Comparison of ENCODE assay signal across 11 cellular contexts in the genomic region with DNA sequence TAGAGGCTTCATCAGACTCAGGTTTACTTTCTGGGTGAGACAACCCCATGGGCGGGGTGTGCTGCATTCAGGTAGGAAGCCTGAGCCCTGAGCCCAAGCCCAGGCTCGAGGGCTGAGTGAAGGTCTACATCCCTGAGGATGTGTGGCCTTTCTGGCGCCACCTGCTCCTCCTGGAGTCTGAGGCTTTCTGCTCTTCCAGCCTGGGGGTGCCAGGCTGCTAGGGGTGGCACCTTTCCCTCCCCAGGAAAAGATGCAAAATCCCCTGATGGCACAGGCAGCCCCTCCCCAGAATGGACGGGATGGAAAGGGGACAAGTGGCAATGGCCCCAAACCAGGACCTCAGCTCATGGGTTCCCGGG. TPM values are rescaled to one million over a fixed set of nuclear protein-coding genes. Genes with fewer than 3 reads are reported as not detected.
DNase-seq lines count a peak whose midpoint lies in the region; ATAC-seq, FAIRE-seq and TF ChIP-seq lines count a peak whose summit lies in the region.
"Had no signal": no experiment of that assay in that cellular context is flagged by ENCODE, and none has a peak within 500 bp of the region (broad histone marks: within the 10 kb centered on the region; RNA-seq: fewer than 3 reads in every experiment).

No MANE protein-coding gene starts in this region.

- peak; percentile 28 to 31; a peak in 3 of 6 replicates for ATAC-seq in A549
- ATAC-seq in activated T-helper 17 cell treated with anti-CD3 and anti-CD28 coated beads, Interleukin-2, amount 50 U/mL, for 72 hours (replicated peaks): no peak
- no peak for ATAC-seq in GM18870 (IDR thresholded peaks at IDR 0.05; ENCODE audit: unreplicated experiment)
- no peak for ATAC-seq in HG02571 (IDR thresholded peaks at IDR 0.05; ENCODE audit: unreplicated experiment)

- no peak overlapping the region for H3K9ac ChIP-seq in H9 (ENCODE audit: extremely low read depth, insufficient read length, low read length)
- peak overlapping the region; percentile 74 for H3K9ac ChIP-seq in mesenchymal stem cell (ENCODE audit: low read length)

- no peak overlapping the region for H3T11ph ChIP-seq in H9 (ENCODE audit: low read length)

- no peaks in the 10 kb centered on the region for H3K9me3 ChIP-seq in A549
- H3K9me3 ChIP-seq in H9 (ENCODE audit: control insufficient read depth, low read depth, low read length): no peaks in the 10 kb centered on the region
- H3K9me3 ChIP-seq in mesenchymal stem cell (ENCODE audit: control insufficient read depth, low read length): no peaks in the 10 kb centered on the region
- H3K9me3 ChIP-seq in tibial artery: no peaks in the 10 kb centered on the region
- H3K9me3 ChIP-seq: upper lobe of left lung had no signal

- no peaks in the 10 kb centered on the region for H3K79me1 ChIP-seq in H9 (ENCODE audit: insufficient read depth, low read depth, low read length, poor library complexity, severe bottlenecking)
- peaks cover 6% of the 10 kb centered on the region for H3K79me1 ChIP-seq in mesenchymal stem cell (replicated peaks; ENCODE audit: low read length, poor library complexity, severe bottlenecking)

- H3K56ac ChIP-seq in H9 (ENCODE audit: insufficient read length, low read depth, low read length): no peak overlapping the region

- H3K27ac Mint-ChIP-seq in H9: peak overlapping the region in 1 of 3 experiments; percentile 91; a peak in 1 of 7 replicates
- H3K27ac Mint-ChIP-seq in activated T-helper 17 cell treated with anti-CD3 and anti-CD28 coated beads, Interleukin-2, amount 50 U/mL, for 72 hours: no peak overlapping the region

- 63% methylated on average over 3 of the region's 5 CpGs for WGBS in A549 (ENCODE audit: missing lambda C conversion rate)
- no CpG with 5 or more reads among the region's 5 CpGs for WGBS in H9 (ENCODE audit: extremely low coverage, insufficient read length, low lambda C conversion rate)
- 65% methylated on average over 5 of the region's 5 CpGs for WGBS in mesenchymal stem cell

- no peak overlapping the region for H2BK15ac ChIP-seq in H9 (ENCODE audit: low read depth, low read length)
- H2BK15ac ChIP-seq in mesenchymal stem cell (ENCODE audit: low read depth, poor library complexity, severe bottlenecking): peak overlapping the region; percentile 3

- H3K14ac ChIP-seq in H9 (ENCODE audit: insufficient read depth, low read length): no peak overlapping the region; the same call in 1 of the 2 replicates
- no peak overlapping the region for H3K14ac ChIP-seq in mesenchymal stem cell (ENCODE audit: low read length in 2 of 2)

- no peak overlapping the region for H2AFZ ChIP-seq in H9 (ENCODE audit: low read length)
- peak overlapping the region; percentile 6 for H2AFZ ChIP-seq in mesenchymal stem cell (ENCODE audit: low read depth, low read length)

- POLR2A ChIA-PET in A549 (lab: Yijun Ruan, JAX): interaction anchor here (0.7 to 1.7 kb wide), 2 partner anchors 23 to 245 kb away, joined by 3 to 11 read pairs; no protein-coding TSS in a partner anchor

- H4K91ac ChIP-seq in H9 (ENCODE audit: insufficient read length, low read depth, low read length) (no peak overlapping the region), mesenchymal stem cell (ENCODE audit: low read length) (peak overlapping the region; percentile 62)

- no peak overlapping the region for H2BK20ac ChIP-seq in H9 (ENCODE audit: low read depth, low read length, poor library complexity, severe bottlenecking)

- peaks cover 10 to 15% of the 10 kb centered on the region in 2 experiments for H3K4me1 Mint-ChIP-seq in H9
- no peaks in the 10 kb centered on the region for H3K4me1 Mint-ChIP-seq in activated T-helper 17 cell treated with anti-CD3 and anti-CD28 coated beads, Interleukin-2, amount 50 U/mL, for 72 hours

- CTCF ChIA-PET in A549 (lab: Yijun Ruan, JAX): interaction anchor here (0.6 to 4.5 kb wide), 66 partner anchors 9 to 1318 kb away, joined by 3 to 65 read pairs (median 6); partner anchors contain the start of genes PLPP7, POMT1 and RAPGEF1

- intact Hi-C loops in tibial artery (cut with DNase I; ENCODE audit: low total_unique reads): loop anchor here (10.0 kb wide), 1 partner anchor 395 kb away; the partner anchor contains the start of gene RAPGEF1

- H3K4me3 ChIP-seq in A549 (0 out of 3 replicates have a peak overlapping the region, but pooled peaks have one; percentile 20), mesenchymal stem cell (ENCODE audit: insufficient read depth in 1 of 2, low read depth in 1 of 2, low read length in 2 of 2) (peak overlapping the region; percentile 36 to 73), tibial artery (peak overlapping the region in 1 of 2 donors; percentile 28)

- H3K23ac ChIP-seq in H9 (ENCODE audit: insufficient read length, low read depth, low read length) (no peak overlapping the region), mesenchymal stem cell (ENCODE audit: low read length in 2 of 2) (no peak overlapping the region)

- H3K4me2 ChIP-seq in A549: peak overlapping the region; percentile 75
- H3K4me2 ChIP-seq in H9 (ENCODE audit: insufficient read depth, insufficient read length, low read length): peak overlapping the region; percentile 31
- peak overlapping the region; percentile 69 for H3K4me2 ChIP-seq in mesenchymal stem cell (ENCODE audit: low read length, poor library complexity, severe bottlenecking)

- H3K9me3 Mint-ChIP-seq in H9: no peaks in the 10 kb centered on the region; a peak in 2 of 5 replicates
- H3K9me3 Mint-ChIP-seq in activated T-helper 17 cell treated with anti-CD3 and anti-CD28 coated beads, Interleukin-2, amount 50 U/mL, for 72 hours: no peaks in the 10 kb centered on the region

- H3K18ac ChIP-seq in H9 (ENCODE audit: insufficient read length, low read depth, low read length) (no peak overlapping the region), mesenchymal stem cell (ENCODE audit: low read depth in 1 of 2, low read length in 2 of 2) (no peak overlapping the region)

- TF ChIP-seq EP300 in A549 (IDR thresholded peaks at IDR 0.05): no peak

- H3K4me1 ChIP-seq in A549: 0 out of 3 replicates have a peak, but pooled peaks cover 3% of the 10 kb centered on the region
- H3K4me1 ChIP-seq in H9 (ENCODE audit: insufficient read depth, low read length): no peaks in the 10 kb centered on the region
- peaks cover 14% of the 10 kb centered on the region for H3K4me1 ChIP-seq in mesenchymal stem cell (ENCODE audit: control insufficient read depth, insufficient read depth, low read depth, low read length)
- H3K4me1 ChIP-seq in tibial artery: peaks cover 0 to 11% (median 9%) of the 10 kb centered on the region in 4 donors

- H2AK5ac ChIP-seq in H9 (ENCODE audit: insufficient read length, low read length): no peak overlapping the region
- H2AK5ac ChIP-seq in mesenchymal stem cell (ENCODE audit: low read length, severe bottlenecking): no peak overlapping the region

- no peak for TF ChIP-seq POLR2A in A549 (IDR thresholded peaks at IDR 0.05; ENCODE audit: low read length)

- no peaks in the 10 kb centered on the region for H3K79me2 ChIP-seq in H9 (ENCODE audit: insufficient read depth, low read length)

- TF ChIP-seq CTCF in A549 (IDR thresholded peaks at IDR 0.05) (no peak), H9 (conservative IDR thresholded peaks at IDR 0.05) (no peak), tibial artery (IDR thresholded peaks at IDR 0.05) (no peak)

- H3K36me3 ChIP-seq in mesenchymal stem cell (ENCODE audit: control insufficient read depth in 1 of 2, insufficient read depth in 2 of 2, low read depth in 1 of 2, low read length in 2 of 2) (no peaks in the 10 kb centered on the region), tibial artery (no peaks in the 10 kb centered on the region)
- H3K36me3 ChIP-seq: upper lobe of left lung had no signal

- H4K8ac ChIP-seq in H9 (replicated peaks; ENCODE audit: insufficient read length, low read depth, low read length) (no peak overlapping the region), mesenchymal stem cell (ENCODE audit: low read length) (peak overlapping the region; percentile 90)

- H3K4me3 Mint-ChIP-seq in H9: peak overlapping the region; percentile 61 to 85
- H3K4me3 Mint-ChIP-seq in activated T-helper 17 cell treated with anti-CD3 and anti-CD28 coated beads, Interleukin-2, amount 50 U/mL, for 72 hours: peak overlapping the region; percentile 44

- H3K36me3 Mint-ChIP-seq in H9 (ENCODE audit: insufficient read depth in 1 of 3, low read depth in 3 of 3): peaks cover 0 to 3% (median 0%) of the 10 kb centered on the region in 3 experiments; a peak in 1 of 7 replicates
- H3K36me3 Mint-ChIP-seq in activated T-helper 17 cell treated with anti-CD3 and anti-CD28 coated beads, Interleukin-2, amount 50 U/mL, for 72 hours (ENCODE audit: low read depth): no peaks in the 10 kb centered on the region
- H3K36me3 Mint-ChIP-seq: activated naive CD8-positive, alpha-beta T cell treated with anti-CD3 and anti-CD28 coated beads, Interleukin-2, amount 10 ng/mL, durations not matched to agents 7 days and 5 days had no signal

- TF ChIP-seq RAD21 in A549 (conservative IDR thresholded peaks at IDR 0.05 in 1 of 2, IDR thresholded peaks at IDR 0.05 in 1 of 2): no peak

- no peak overlapping the region for H4K5ac ChIP-seq in H9 (ENCODE audit: insufficient read length, low read depth, low read length)

- no peak overlapping the region for H2BK12ac ChIP-seq in H9 (ENCODE audit: insufficient read length, low read depth, low read length)
- peak overlapping the region in 1 of 2 experiments; percentile 6 for H2BK12ac ChIP-seq in mesenchymal stem cell (ENCODE audit: low read length in 2 of 2)

- no peaks in the 10 kb centered on the region for H3K23me2 ChIP-seq in H9 (ENCODE audit: insufficient read length, low read depth, low read length, poor library complexity, severe bottlenecking)

- H3K27me3 ChIP-seq in H9 (ENCODE audit: insufficient read depth, low read length): no peaks in the 10 kb centered on the region
- H3K27me3 ChIP-seq in mesenchymal stem cell (ENCODE audit: control insufficient read depth in 1 of 2, insufficient read depth in 1 of 2, low read length in 2 of 2): peaks cover 4 to 6% of the 10 kb centered on the region in 2 experiments
- H3K27me3 ChIP-seq in tibial artery: peaks cover 0 to 26% of the 10 kb centered on the region in 2 donors
- H3K27me3 ChIP-seq: upper lobe of left lung had no signal

- FAIRE-seq in A549 (lab: Jason Lieb, UNC): no peak

- DNase-seq in A549 (ENCODE audit: low read depth in 1 of 2, low spot score in 1 of 2) (no peak), H9 (no peak), mesenchymal stem cell (no peak), tibial artery (no peak), NCI-H1105 treated with DMSO at 0.1 percent for 48 hours (lab: John Stamatoyannopoulos, UW) (no peak)

- no peak overlapping the region for H2BK5ac ChIP-seq in H9 (ENCODE audit: insufficient read length, low read length)
- H2BK5ac ChIP-seq in mesenchymal stem cell (ENCODE audit: low read depth, low read length, poor library complexity, severe bottlenecking): no peak overlapping the region

- peaks cover 9% of the 10 kb centered on the region for H3K27me3 Mint-ChIP-seq in H9 (ENCODE audit: low read depth)
- no peaks in the 10 kb centered on the region for H3K27me3 Mint-ChIP-seq in activated T-helper 17 cell treated with anti-CD3 and anti-CD28 coated beads, Interleukin-2, amount 50 U/mL, for 72 hours

- no peak overlapping the region for H3K4ac ChIP-seq in H9 (ENCODE audit: low read depth, low read length)
- H3K4ac ChIP-seq in mesenchymal stem cell (ENCODE audit: low read depth in 1 of 2, low read length in 2 of 2): no peak overlapping the region

- H2BK120ac ChIP-seq in H9 (ENCODE audit: low read depth, low read length, poor library complexity, severe bottlenecking): no peak overlapping the region
- no peak overlapping the region for H2BK120ac ChIP-seq in mesenchymal stem cell (ENCODE audit: low read depth, low read length)

- H4K20me1 ChIP-seq in H9 (ENCODE audit: control insufficient read depth, insufficient read depth, insufficient read length): peaks cover 3% of the 10 kb centered on the region

- H3K27ac ChIP-seq in A549: peak overlapping the region in 1 of 2 experiments; percentile 64; a peak in 3 of 6 replicates
- no peak overlapping the region for H3K27ac ChIP-seq in H9 (ENCODE audit: insufficient read length, low read depth, low read length)
- no peak overlapping the region for H3K27ac ChIP-seq in mesenchymal stem cell (ENCODE audit: low read length, poor library complexity, severe bottlenecking)
- no peak overlapping the region for H3K27ac ChIP-seq in tibial artery

RNA-seq across cellular contexts. Expression of gene PRRC2B, which starts 44.4 kb away (rescaled TPM):
- polyA plus RNA-seq in A549 (2011; rRNA removed) (35.6 and 57.0 TPM in 2 replicates), A549 (2017; fragmentation: RNase III; extraction: RNeasy Plus Mini Kit Qiagen cat#74134 plus additional on column Dnase treatment) (44.9 to 47.3 TPM (median 45.5 TPM) in 3 replicates)
- polyA plus RNA-seq in A549 (2012; cell fraction: cytosol; rRNA removed): 24.9 and 37.2 TPM in 2 replicates
- 128 and 136 TPM in 2 replicates for polyA plus RNA-seq in A549 (2012; cell fraction: nucleus; rRNA removed)
- polyA minus RNA-seq in A549 (2011; rRNA and poly(A)+ RNA removed): 91.0 and 93.7 TPM in 2 replicates
- total RNA-seq in H9 (2021): 243 and 251 TPM in 2 replicates
- total RNA-seq in activated T-helper 17 cell treated with anti-CD3 and anti-CD28 coated beads, Interleukin-2, amount 50 U/mL, for 72 hours: 100 to 1,000 TPM; 136 to 157 TPM
- polyA plus RNA-seq in mesenchymal stem cell (2013, experiment 1 of 2): 55.8 TPM
- polyA plus RNA-seq in mesenchymal stem cell (2013, experiment 2 of 2): 53.6 TPM

RNA-seq across cellular contexts. Expression of gene PLPP7, which starts 60.0 kb away (rescaled TPM):
- 0.08 TPM in 1 of 2 replicates, not detected in the other for polyA plus RNA-seq in A549 (2011; rRNA removed)
- polyA plus RNA-seq in A549 (2012; cell fraction: cytosol; rRNA removed): 0.04 and 0.09 TPM in 2 replicates
- polyA plus RNA-seq in A549 (2012; cell fraction: nucleus; rRNA removed): 0.05 and 0.06 TPM in 2 replicates
- not detected in 3 replicates for polyA plus RNA-seq in A549 (2017; fragmentation: RNase III; extraction: RNeasy Plus Mini Kit Qiagen cat#74134 plus additional on column Dnase treatment)
- polyA minus RNA-seq in A549 (2011; rRNA and poly(A)+ RNA removed): not detected in 2 replicates
- total RNA-seq in H9 (2021): 1.9 and 2.4 TPM in 2 replicates
- total RNA-seq in activated T-helper 17 cell treated with anti-CD3 and anti-CD28 coated beads, Interleukin-2, amount 50 U/mL, for 72 hours: not detected
- 0.17 TPM for polyA plus RNA-seq in mesenchymal stem cell (2013, experiment 1 of 2)
- 0.14 TPM for polyA plus RNA-seq in mesenchymal stem cell (2013, experiment 2 of 2)
- total RNA-seq: T-helper 1 cell treated with Interleukin-12 subunit alpha and Interleukin-12 subunit beta and Interleukin-4 antibody, amounts not matched to agents 30 ng/mL and 1 ng/mL, for 36 hours had no signal

Comparison
In these comparisons a context has a peak if more than half of its experiments do, and no peak if none do; other contexts are left out.
1. ATAC-seq: peak in A549 (2 of 2); none in activated T-helper 17 cell treated with anti-CD3 and anti-CD28 coated beads, Interleukin-2, amount 50 U/mL, for 72 hours (single experiment), GM18870 (single experiment) and HG02571 (single experiment).
2. Peak in every context shown above with its lines, with median percentiles within 50 percentile points of each other: H3K4me2 ChIP-seq.